10 cellular contexts compared by ENCODE assay signal in the genomic region with DNA sequence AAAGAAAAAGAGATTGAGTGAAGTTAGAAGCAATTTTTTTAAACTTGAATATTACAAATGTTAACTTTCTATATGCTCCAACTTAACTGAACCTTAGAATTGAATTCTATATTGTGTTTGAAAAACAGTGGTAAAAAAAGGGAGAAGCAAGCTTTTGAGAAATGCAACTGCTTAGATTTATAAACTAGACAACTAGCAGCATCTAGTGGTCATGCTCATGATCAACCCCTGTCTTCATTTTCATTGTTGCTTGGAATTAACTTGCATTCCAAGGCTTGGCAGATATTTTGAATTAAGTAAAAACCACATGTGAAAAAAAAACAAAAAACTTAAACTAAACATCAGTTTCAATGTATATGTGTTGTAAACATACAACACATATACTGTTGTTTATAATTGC.
DNase-seq lines count a peak whose midpoint lies in the region; ATAC-seq, FAIRE-seq and TF ChIP-seq lines count a peak whose summit lies in the region.
"Had no signal": no experiment of that assay in that cellular context is flagged by ENCODE, and none has a peak within 500 bp of the region (broad histone marks: within the 10 kb centered on the region; RNA-seq: fewer than 3 reads in every experiment).

No MANE protein-coding gene starts in this region.

- no peak overlapping the region for H3K27ac ChIP-seq in H9 (ENCODE audit: insufficient read length, low read depth, low read length)

- H3K23me2 ChIP-seq in H9 (ENCODE audit: insufficient read length, low read depth, low read length, poor library complexity, severe bottlenecking), result no peaks in the 10 kb centered on the region

- no peak overlapping the region for H3K23ac ChIP-seq in H9 (ENCODE audit: insufficient read length, low read depth, low read length)

- no peaks in the 10 kb centered on the region for H3K27me3 Mint-ChIP-seq in H9 (ENCODE audit: low read depth)

- H3K9me3 Mint-ChIP-seq in H9, result peaks cover 0 to 9% of the 10 kb centered on the region in 2 experiments; a peak in 4 of 5 replicates

- no peak overlapping the region for H2BK12ac ChIP-seq in H9 (ENCODE audit: insufficient read length, low read depth, low read length)

- no peak overlapping the region for H2BK5ac ChIP-seq in H9 (ENCODE audit: insufficient read length, low read length)

- no peak overlapping the region for H4K91ac ChIP-seq in H9 (ENCODE audit: insufficient read length, low read depth, low read length)

- no peak overlapping the region for H3K4me2 ChIP-seq in H9 (ENCODE audit: insufficient read depth, insufficient read length, low read length)

- H3K27ac Mint-ChIP-seq in H9, result no peak overlapping the region

- no peak overlapping the region for H2BK15ac ChIP-seq in H9 (ENCODE audit: low read depth, low read length)

- no peak overlapping the region for H3K9ac ChIP-seq in H9 (ENCODE audit: extremely low read depth, insufficient read length, low read length)

- no peak overlapping the region for H4K5ac ChIP-seq in H9 (ENCODE audit: insufficient read length, low read depth, low read length)

- no peak overlapping the region for H3K4ac ChIP-seq in H9 (ENCODE audit: low read depth, low read length)

- H2AK5ac ChIP-seq in H9 (ENCODE audit: insufficient read length, low read length), result no peak overlapping the region

- H3K4me3 Mint-ChIP-seq in H9, result no peak overlapping the region
- H3K4me3 Mint-ChIP-seq: activated T-cell treated with anti-CD3 and anti-CD28 coated beads, Interleukin-2, amount 50 U/mL, for 4 hours had no signal

- ATAC-seq in HG02852 (IDR thresholded peaks at IDR 0.05; ENCODE audit: unreplicated experiment), result no peak
- ATAC-seq in GM18858 (IDR thresholded peaks at IDR 0.05; ENCODE audit: unreplicated experiment), result no peak
- ATAC-seq: activated T-cell treated with anti-CD3 and anti-CD28 coated beads, Interleukin-2, amount 50 U/mL, for 4 hours; left ventricle myocardium superior had no signal

- H3K18ac ChIP-seq in H9 (ENCODE audit: insufficient read length, low read depth, low read length), result no peak overlapping the region

- peak; percentile 75 for FAIRE-seq in TTC549 (lab: Jason Lieb, UNC)

- no peak overlapping the region for H3T11ph ChIP-seq in H9 (ENCODE audit: low read length)

- no peak overlapping the region for H3K56ac ChIP-seq in H9 (ENCODE audit: insufficient read length, low read depth, low read length)

- no peak overlapping the region for H3K14ac ChIP-seq in H9 (ENCODE audit: insufficient read depth, low read length)

- H2BK20ac ChIP-seq in H9 (ENCODE audit: low read depth, low read length, poor library complexity, severe bottlenecking), result no peak overlapping the region

- no peak overlapping the region for H2AFZ ChIP-seq in H9 (ENCODE audit: low read length)

- no peak overlapping the region for H4K8ac ChIP-seq in H9 (replicated peaks; ENCODE audit: insufficient read length, low read depth, low read length)

- H2BK120ac ChIP-seq in H9 (ENCODE audit: low read depth, low read length, poor library complexity, severe bottlenecking), result no peak overlapping the region

- peaks cover 6 to 9% of the 10 kb centered on the region in 2 experiments; a peak in 3 of 4 replicates for H3K4me1 Mint-ChIP-seq in H9

- no peaks in the 10 kb centered on the region for H3K4me1 ChIP-seq in H9 (ENCODE audit: insufficient read depth, low read length)

- no peaks in the 10 kb centered on the region for H3K79me2 ChIP-seq in H9 (ENCODE audit: insufficient read depth, low read length)

- H3K27me3 ChIP-seq in H9 (ENCODE audit: insufficient read depth, low read length), result no peaks in the 10 kb centered on the region

- peaks cover 0 to 7% (median 0%) of the 10 kb centered on the region in 3 experiments; a peak in 2 of 7 replicates for H3K36me3 Mint-ChIP-seq in H9 (ENCODE audit: insufficient read depth in 1 of 3, low read depth in 3 of 3)

- no peaks in the 10 kb centered on the region for H4K20me1 ChIP-seq in H9 (ENCODE audit: control insufficient read depth, insufficient read depth, insufficient read length)

- TF ChIP-seq CTCF in H9 (conservative IDR thresholded peaks at IDR 0.05), result peak; percentile 75

- H3K79me1 ChIP-seq in H9 (ENCODE audit: insufficient read depth, low read depth, low read length, poor library complexity, severe bottlenecking), result no peaks in the 10 kb centered on the region

- peak; percentile 13 for DNase-seq in AG08396 (ENCODE audit: low spot score)
- no peak for DNase-seq in H9
- DNase-seq in iPS-NIHi7 (ENCODE audit: extremely low spot score), result peak; percentile 19
- no peak for DNase-seq in NCI-H128 (lab: John Stamatoyannopoulos, UW; ENCODE audit: unreplicated experiment)
- no peak for DNase-seq in retina
- DNase-seq: activated T-cell treated with anti-CD3 and anti-CD28 coated beads, Interleukin-2, amount 50 U/mL, for 4 hours; left ventricle myocardium superior had no signal

- no peaks in the 10 kb centered on the region for H3K9me3 ChIP-seq in H9 (ENCODE audit: control insufficient read depth, low read depth, low read length)

Comparison
In these comparisons a context has a peak if more than half of its experiments do, and no peak if none do; other contexts are left out.
1. DNase-seq: peak in AG08396 (single experiment) and iPS-NIHi7 (single experiment); none in H9 (single experiment), NCI-H128 (single experiment) and retina (single experiment).